Comparison of ENCODE assay signal across 32 cellular contexts in genomic region chr2:229870903-229871650, GRCh38. TPM values are rescaled to one million over a fixed set of nuclear protein-coding genes. Genes with fewer than 3 reads are reported as not detected.
DNase-seq lines count a peak whose midpoint lies in the region; ATAC-seq, FAIRE-seq and TF ChIP-seq lines count a peak whose summit lies in the region.
"Had no signal": no experiment of that assay in that cellular context is flagged by ENCODE, and none has a peak within 500 bp of the region (broad histone marks: within the 10 kb centered on the region; RNA-seq: fewer than 3 reads in every experiment).

No MANE protein-coding gene starts in this region.

- H3K4me1 ChIP-seq in HepG2 (ENCODE audit: insufficient read depth, low read length) = peaks cover 16% of the 10 kb centered on the region
- H3K4me1 ChIP-seq in right lobe of liver = peaks cover 0 to 13% (median 0%) of the 10 kb centered on the region in 4 donors

- TF ChIP-seq POLR2A in HepG2 (IDR thresholded peaks at IDR 0.05; ENCODE audit: insufficient read depth in 1 of 2, low read depth in 2 of 2, low read length in 2 of 2) = no peak
- no peak for TF ChIP-seq POLR2A in right lobe of liver (IDR thresholded peaks at IDR 0.05)

- H3K4me2 ChIP-seq in HepG2 (ENCODE audit: low read depth, low read length) = no peak overlapping the region

- H3K79me2 ChIP-seq in HepG2 (ENCODE audit: insufficient read depth, low read length) = peaks cover 70% of the 10 kb centered on the region

- in situ Hi-C loops in HepG2 (cut with HindIII; ENCODE audit: extremely low pct_ligation_motif_present, low pct_unique_long_range_greater_than_20kb) = no loop called here

- no peak overlapping the region for H3K9ac ChIP-seq in HepG2 (ENCODE audit: insufficient read depth, low read depth, low read length)

- 94% methylated on average over 6 of the region's 6 CpGs for WGBS in HepG2 (ENCODE audit: low lambda C conversion rate)
- WGBS in right lobe of liver (ENCODE audit: insufficient coverage, low coverage, low lambda C conversion rate, missing lambda C conversion rate) = 94% methylated on average over 5 of the region's 6 CpGs

- ATAC-seq in HepG2 (no peak), right lobe of liver (no peak), HG02763 (IDR thresholded peaks at IDR 0.05; ENCODE audit: unreplicated experiment) (no peak), HG02970 (IDR thresholded peaks at IDR 0.05; ENCODE audit: low FRiP score, unreplicated experiment) (no peak)
- ATAC-seq: activated naive CD4-positive, alpha-beta T cell treated with anti-CD3 and anti-CD28 coated beads, Interleukin-2, amount 50 U/mL, for 72 hours; gastrocnemius medialis; lower lobe of right lung; naive thymus-derived CD8-positive, alpha-beta T cell; psoas muscle had no signal

- H3K27ac ChIP-seq in HepG2 (ENCODE audit: extremely low read length, insufficient read depth, low read length) (no peak overlapping the region), right lobe of liver (no peak overlapping the region)
- H3K27ac ChIP-seq: C4-2B, coronary artery, gastrocnemius medialis, lower lobe of right lung, psoas muscle, tibial nerve, WERI-Rb-1 had no signal

- H4K20me1 ChIP-seq in HepG2 (ENCODE audit: insufficient read depth, low read length) = peaks cover 5% of the 10 kb centered on the region

- H3K4me3 ChIP-seq in HepG2 (replicated peaks in 1 of 3; ENCODE audit: insufficient read depth in 1 of 3, low read depth in 2 of 3, low read length in 3 of 3) (no peak overlapping the region), right lobe of liver (no peak overlapping the region), foreskin fibroblast (ENCODE audit: low read depth in 1 of 2, low read length in 2 of 2) (no peak overlapping the region)
- H3K4me3 ChIP-seq: coronary artery, gastrocnemius medialis, lower lobe of right lung, psoas muscle, tibial nerve had no signal

- no peak for DNase-seq in HepG2 (ENCODE audit: low spot score)
- no peak for DNase-seq in right lobe of liver
- peak; percentile 20 for DNase-seq in T1000 (lab: John Stamatoyannopoulos, UW)
- DNase-seq in foreskin fibroblast = peak; percentile 9 to 53
- no peak for DNase-seq in islet precursor cell
- no peak for DNase-seq in urothelium cell line (ENCODE audit: low spot score)
- DNase-seq: 8988T; activated CD4-positive, alpha-beta T cell treated with anti-CD3 and anti-CD28 coated beads for 48 hours; aorta; Calu3; DND-41; gastrocnemius medialis; Kasumi-1; lower lobe of right lung; naive thymus-derived CD8-positive, alpha-beta T cell; NCI-H146; NCI-H446; NCI-H748 treated with DMSO at 0.1 percent for 48 hours; occipital lobe; psoas muscle; SIG-M5; stimulated activated CD4-positive, alpha-beta T cell treated with anti-CD3 and anti-CD28 coated beads, Interleukin-4, amount 100 ng/mL, for 24 hours; SW 1271; WERI-Rb-1 had no signal

- CTCF ChIA-PET in HepG2 (lab: Yijun Ruan, JAX; ENCODE audit: low intra/inter-chr PET ratio, low total read pairs) = no interaction called here

- intact Hi-C loops in HepG2 (cut with micrococcal nuclease; ENCODE audit: unreplicated experiment) (no loop called here), right lobe of liver (cut with DNase I) (no loop called here)

- POLR2A ChIA-PET in HepG2 (lab: Yijun Ruan, JAX) = no interaction called here

- H2AFZ ChIP-seq in HepG2 (ENCODE audit: low read length) = no peak overlapping the region

- no peak for TF ChIP-seq RAD21 in HepG2 (CRISPR knock-in tag; IDR thresholded peaks at IDR 0.05)

- H3K36me3 ChIP-seq in HepG2 (replicated peaks in 1 of 2; ENCODE audit: control insufficient read depth in 1 of 2, insufficient read depth in 2 of 2, low read length in 2 of 2) (peaks cover 6 to 45% of the 10 kb centered on the region in 2 experiments), right lobe of liver (peaks cover 0 to 2% (median 0%) of the 10 kb centered on the region in 4 donors)
- H3K36me3 ChIP-seq: gastrocnemius medialis had no signal

- H3K9me3 ChIP-seq in HepG2 (ENCODE audit: low read length) = no peaks in the 10 kb centered on the region
- H3K9me3 ChIP-seq in right lobe of liver = no peaks in the 10 kb centered on the region
- H3K9me3 ChIP-seq: gastrocnemius medialis, lower lobe of right lung, psoas muscle, tibial nerve had no signal

- H3K27me3 ChIP-seq in HepG2 (ENCODE audit: control insufficient read depth in 1 of 2, insufficient read depth in 2 of 2, low read length in 2 of 2) (no peaks in the 10 kb centered on the region), right lobe of liver (no peaks in the 10 kb centered on the region)
- H3K27me3 ChIP-seq: gastrocnemius medialis, tibial nerve had no signal

- TF ChIP-seq EP300 in HepG2 (IDR thresholded peaks at IDR 0.05; ENCODE audit: low read depth in 2 of 2, low read length in 2 of 2) = no peak
- TF ChIP-seq EP300 in HepG2 (CRISPR knock-in tag; IDR thresholded peaks at IDR 0.05; ENCODE audit: borderline replicate concordance) = no peak

- no peak for FAIRE-seq in HepG2 (lab: Jason Lieb, UNC)
- FAIRE-seq in urothelium cell line (lab: Jason Lieb, UNC) = no peak
- FAIRE-seq: H54, RCC 7860 had no signal

- no TSS peak for BruUV-seq in HepG2 (replicated peaks; lab: Mats Ljungman, UMichigan)

- TF ChIP-seq CTCF in HepG2 (CRISPR knock-in tag; IDR thresholded peaks at IDR 0.05) = no peak
- no peak for TF ChIP-seq CTCF in right lobe of liver (IDR thresholded peaks at IDR 0.05)
- no peak for TF ChIP-seq CTCF in foreskin fibroblast (IDR thresholded peaks at IDR 0.05; ENCODE audit: low read depth, low read length)

TF ChIP-seq in HepG2, 621 proteins besides CTCF, POLR2A, EP300 and RAD21 (continues in another document):
- TF ChIP-seq ZNF230 (CRISPR knock-in tag; IDR thresholded peaks at IDR 0.05) = no peak
- TF ChIP-seq ZMYM3 (CRISPR knock-in tag; IDR thresholded peaks at IDR 0.05) = no peak
- TF ChIP-seq ZNF460 (CRISPR knock-in tag; IDR thresholded peaks at IDR 0.05; ENCODE audit: borderline replicate concordance) = 0 out of 2 replicates have a peak, but pooled peaks have one; percentile 28
- peak; percentile 69 for TF ChIP-seq ZNF121 (CRISPR knock-in tag; IDR thresholded peaks at IDR 0.05)
- TF ChIP-seq DR1 (CRISPR knock-in tag; IDR thresholded peaks at IDR 0.05) = no peak

RNA-seq across cellular contexts. Expression of gene TRIP12, which starts 50.7 kb away (rescaled TPM):
- total RNA-seq in HepG2 (2016; rRNA removed; fragmentation: Illumina TruSeq; extraction: Trizol) = 153 and 257 TPM in 2 replicates
- total RNA-seq in HepG2 (2016; cell fraction: cytosol; rRNA removed; fragmentation: Illumina TruSeq; extraction: Trizol; ENCODE audit: low read depth) = 75.6 and 85.5 TPM in 2 replicates
- 145 and 246 TPM in 2 replicates for total RNA-seq in HepG2 (2016; cell fraction: insoluble cytoplasmic fraction; rRNA removed; fragmentation: Illumina TruSeq; extraction: Trizol)
- 97.0 and 102 TPM in 2 replicates for total RNA-seq in HepG2 (2016; cell fraction: membrane; rRNA removed; fragmentation: Illumina TruSeq; extraction: Trizol)
- 186 and 205 TPM in 2 replicates for total RNA-seq in HepG2 (2016; cell fraction: nucleus; rRNA removed; fragmentation: Illumina TruSeq; extraction: Trizol)
- polyA plus RNA-seq in HepG2 (2011; rRNA removed) = 56.8 and 72.1 TPM in 2 replicates
- 25.2 and 33.4 TPM in 2 replicates for polyA plus RNA-seq in HepG2 (2011; cell fraction: cytosol; rRNA removed)
- polyA plus RNA-seq in HepG2 (2011; cell fraction: nucleus; rRNA removed) = 102 and 112 TPM in 2 replicates
- 70.4 and 84.2 TPM in 2 replicates for polyA plus RNA-seq in HepG2 (2012)
- polyA plus RNA-seq in HepG2 (2016; cell fraction: cytosol; fragmentation: Illumina TruSeq; extraction: Trizol; ENCODE audit: low read depth) = 2.6 and 2.8 TPM in 2 replicates
- polyA plus RNA-seq in HepG2 (2016; cell fraction: insoluble cytoplasmic fraction; fragmentation: Illumina TruSeq; extraction: Trizol; ENCODE audit: low read depth) = 104 and 118 TPM in 2 replicates
- 9.5 and 10.0 TPM in 2 replicates for polyA plus RNA-seq in HepG2 (2016; cell fraction: membrane; fragmentation: Illumina TruSeq; extraction: Trizol; ENCODE audit: low read depth)
- 135 and 150 TPM in 2 replicates for polyA plus RNA-seq in HepG2 (2016; cell fraction: nucleus; fragmentation: Illumina TruSeq; extraction: Trizol; ENCODE audit: insufficient read depth, low read depth)
- polyA minus RNA-seq in HepG2 (2011; rRNA and poly(A)+ RNA removed; ENCODE audit: low replicate concordance) = 217 and 262 TPM in 2 replicates
- polyA minus RNA-seq in HepG2 (2011; cell fraction: cytosol; rRNA and poly(A)+ RNA removed) = 162 and 168 TPM in 2 replicates
- 435 and 493 TPM in 2 replicates for polyA minus RNA-seq in HepG2 (2011; cell fraction: nucleus; rRNA and poly(A)+ RNA removed)
- total RNA-seq in right lobe of liver = 10 to 100 TPM; 66.5 to 98.0 (median 85.4) TPM

RNA-seq across cellular contexts. Expression of gene FBXO36, which starts 51.2 kb away (rescaled TPM):
- total RNA-seq in HepG2 (2016; rRNA removed; fragmentation: Illumina TruSeq; extraction: Trizol) (2.8 and 4.0 TPM in 2 replicates), right lobe of liver (1 to 10 TPM in 1 of 6 experiments, under 1 TPM in 5; 0.49 to 1.2 (median 0.72) TPM)
- total RNA-seq in HepG2 (2016; cell fraction: cytosol; rRNA removed; fragmentation: Illumina TruSeq; extraction: Trizol; ENCODE audit: low read depth) = 0.61 and 0.62 TPM in 2 replicates
- total RNA-seq in HepG2 (2016; cell fraction: insoluble cytoplasmic fraction; rRNA removed; fragmentation: Illumina TruSeq; extraction: Trizol) = 2.9 and 3.9 TPM in 2 replicates
- total RNA-seq in HepG2 (2016; cell fraction: membrane; rRNA removed; fragmentation: Illumina TruSeq; extraction: Trizol) = 1.4 and 1.5 TPM in 2 replicates
- total RNA-seq in HepG2 (2016; cell fraction: nucleus; rRNA removed; fragmentation: Illumina TruSeq; extraction: Trizol) = 2.1 and 2.5 TPM in 2 replicates
- 2.1 and 2.8 TPM in 2 replicates for polyA plus RNA-seq in HepG2 (2011; rRNA removed)
- polyA plus RNA-seq in HepG2 (2011; cell fraction: cytosol; rRNA removed) = 1.7 and 2.1 TPM in 2 replicates
- 0.68 and 0.79 TPM in 2 replicates for polyA plus RNA-seq in HepG2 (2011; cell fraction: nucleus; rRNA removed)
- polyA plus RNA-seq in HepG2 (2012) = 1.7 TPM in 2 replicates
- 0.36 and 0.38 TPM in 2 replicates for polyA plus RNA-seq in HepG2 (2016; cell fraction: cytosol; fragmentation: Illumina TruSeq; extraction: Trizol; ENCODE audit: low read depth)
- polyA plus RNA-seq in HepG2 (2016; cell fraction: insoluble cytoplasmic fraction; fragmentation: Illumina TruSeq; extraction: Trizol; ENCODE audit: low read depth) = 2.8 and 3.6 TPM in 2 replicates
- 0.76 and 0.81 TPM in 2 replicates for polyA plus RNA-seq in HepG2 (2016; cell fraction: membrane; fragmentation: Illumina TruSeq; extraction: Trizol; ENCODE audit: low read depth)
- 2.5 and 2.6 TPM in 2 replicates for polyA plus RNA-seq in HepG2 (2016; cell fraction: nucleus; fragmentation: Illumina TruSeq; extraction: Trizol; ENCODE audit: insufficient read depth, low read depth)
- 1.1 and 2.9 TPM in 2 replicates for polyA minus RNA-seq in HepG2 (2011; rRNA and poly(A)+ RNA removed; ENCODE audit: low replicate concordance)
- polyA minus RNA-seq in HepG2 (2011; cell fraction: cytosol; rRNA and poly(A)+ RNA removed) = 1.3 and 2.2 TPM in 2 replicates
- polyA minus RNA-seq in HepG2 (2011; cell fraction: nucleus; rRNA and poly(A)+ RNA removed) = 1.9 and 2.2 TPM in 2 replicates

Comparison
In these comparisons a context has a peak if more than half of its experiments do, and no peak if none do; other contexts are left out.
1. DNase-seq: peak in T1000 (single experiment) and foreskin fibroblast (2 of 2); none in HepG2 (single experiment), right lobe of liver (0 of 3), islet precursor cell (single experiment) and urothelium cell line (single experiment).